8 cellular contexts compared by ENCODE assay signal in genomic region chr6:34243901-34244884, GRCh38. TPM values are rescaled to one million over a fixed set of nuclear protein-coding genes. Genes with fewer than 3 reads are reported as not detected.
DNase-seq lines count a peak whose midpoint lies in the region; ATAC-seq and TF ChIP-seq lines count a peak whose summit lies in the region.

No MANE protein-coding gene starts in this region.

- H3K4me1 Mint-ChIP-seq in activated T-cell treated with anti-CD3 and anti-CD28 coated beads, Interleukin-2, amount 50 U/mL, for 4 hours (ENCODE audit: low read depth): peaks cover 84% of the 10 kb centered on the region
- peaks cover 11% of the 10 kb centered on the region for H3K4me1 Mint-ChIP-seq in progenitor cell of endocrine pancreas (ENCODE audit: low read depth)

- peak; percentile 36 to 37 for ATAC-seq in activated T-cell treated with anti-CD3 and anti-CD28 coated beads, Interleukin-2, amount 50 U/mL, for 4 hours

- no peaks in the 10 kb centered on the region for H3K27me3 Mint-ChIP-seq in activated T-cell treated with anti-CD3 and anti-CD28 coated beads, Interleukin-2, amount 50 U/mL, for 4 hours (ENCODE audit: low read depth)
- H3K27me3 Mint-ChIP-seq in progenitor cell of endocrine pancreas: no peaks in the 10 kb centered on the region

- peaks cover 32% of the 10 kb centered on the region for H3K36me3 Mint-ChIP-seq in activated T-cell treated with anti-CD3 and anti-CD28 coated beads, Interleukin-2, amount 50 U/mL, for 4 hours (ENCODE audit: insufficient read depth)
- H3K36me3 Mint-ChIP-seq in progenitor cell of endocrine pancreas (ENCODE audit: insufficient read depth): peaks cover 21% of the 10 kb centered on the region

- peak overlapping the region; percentile 84 for H3K27ac Mint-ChIP-seq in progenitor cell of endocrine pancreas

- peak; percentile 54 for TF ChIP-seq CTCF in fibroblast of the aortic adventitia (IDR thresholded peaks at IDR 0.05; ENCODE audit: insufficient read depth, low read length)
- peak; percentile 40 for TF ChIP-seq CTCF in progenitor cell of endocrine pancreas (IDR thresholded peaks at IDR 0.05; ENCODE audit: unreplicated experiment)

- H3K9me3 Mint-ChIP-seq in activated T-cell treated with anti-CD3 and anti-CD28 coated beads, Interleukin-2, amount 50 U/mL, for 4 hours: no peaks in the 10 kb centered on the region
- no peaks in the 10 kb centered on the region for H3K9me3 Mint-ChIP-seq in progenitor cell of endocrine pancreas (ENCODE audit: low read depth)

- no peak overlapping the region for H3K4me3 ChIP-seq in fibroblast of the aortic adventitia (ENCODE audit: low read depth, low read length)

- DNase-seq in GM04503 (ENCODE audit: low read depth) (peak; percentile 71), MV-4-11 (lab: John Stamatoyannopoulos, UW) (peak; percentile 77), fibroblast of the aortic adventitia (ENCODE audit: low read depth) (peak; percentile 87), progenitor cell of endocrine pancreas (ENCODE audit: low spot score, unreplicated experiment) (no peak), NCI-H1092 treated with DMSO at 0.1 percent for 48 hours (lab: John Stamatoyannopoulos, UW) (no peak), NCI-H774 (lab: John Stamatoyannopoulos, UW) (no peak), mucosa of gallbladder (ENCODE audit: low spot score) (no peak)
- DNase-seq in activated T-cell treated with anti-CD3 and anti-CD28 coated beads, Interleukin-2, amount 50 U/mL, for 4 hours: peak; percentile 67

- H3K4me3 Mint-ChIP-seq in activated T-cell treated with anti-CD3 and anti-CD28 coated beads, Interleukin-2, amount 50 U/mL, for 4 hours: peak overlapping the region; percentile 64
- H3K4me3 Mint-ChIP-seq in progenitor cell of endocrine pancreas (ENCODE audit: low read depth): no peak overlapping the region

RNA-seq across cellular contexts. Expression of gene SMIM29, which starts 4.6 kb away (rescaled TPM):
- total RNA-seq in activated T-cell treated with anti-CD3 and anti-CD28 coated beads, Interleukin-2, amount 50 U/mL, for 4 hours: 10 to 100 TPM; 12.3 to 14.9 (median 13.0) TPM
- total RNA-seq in fibroblast of the aortic adventitia (ENCODE audit: low replicate concordance) (14.7 and 44.7 TPM in 2 replicates), progenitor cell of endocrine pancreas (5.1 and 5.3 TPM in 2 replicates), mucosa of gallbladder (28.9 TPM)

RNA-seq across cellular contexts. Expression of gene HMGA1, which starts 7.5 kb away (rescaled TPM):
- 100 to 1,000 TPM; 646 to 976 (median 781) TPM for total RNA-seq in activated T-cell treated with anti-CD3 and anti-CD28 coated beads, Interleukin-2, amount 50 U/mL, for 4 hours
- 38.6 and 635 TPM in 2 replicates for total RNA-seq in fibroblast of the aortic adventitia (ENCODE audit: low replicate concordance)
- total RNA-seq in progenitor cell of endocrine pancreas: 748 and 769 TPM in 2 replicates
- total RNA-seq in mucosa of gallbladder: 88.6 TPM

Comparison
In these comparisons a context has a peak if more than half of its experiments do, and no peak if none do; other contexts are left out.
1. DNase-seq: peak in GM04503 (single experiment), MV-4-11 (single experiment), activated T-cell treated with anti-CD3 and anti-CD28 coated beads, Interleukin-2, amount 50 U/mL, for 4 hours (single experiment) and fibroblast of the aortic adventitia (single experiment); none in progenitor cell of endocrine pancreas (single experiment), NCI-H1092 treated with DMSO at 0.1 percent for 48 hours (single experiment), NCI-H774 (single experiment) and mucosa of gallbladder (single experiment).